27 cellular contexts compared by ENCODE assay signal in genomic region chr10:132404169-132404880, GRCh38. TPM values are rescaled to one million over a fixed set of nuclear protein-coding genes. Genes with fewer than 3 reads are reported as not detected.
A peak's percentile ranks its signal among the peaks of the same experiment; 100 is the strongest.
DNase-seq lines count a peak whose midpoint lies in the region; ATAC-seq and TF ChIP-seq lines count a peak whose summit lies in the region.
"Had no signal": no experiment of that assay in that cellular context is flagged by ENCODE, and none has a peak within 500 bp of the region (broad histone marks: within the 10 kb centered on the region; RNA-seq: fewer than 3 reads in every experiment).

No MANE protein-coding gene starts in this region.

- H3K36me3 ChIP-seq in heart right ventricle (peaks cover 0 to 26% (median 11%) of the 10 kb centered on the region in 9 donors), esophagus squamous epithelium (peaks cover 18 to 36% (median 19%) of the 10 kb centered on the region in 3 donors), neuronal stem cell (replicated peaks in 1 of 2; ENCODE audit: control insufficient read depth in 2 of 2, insufficient read depth in 2 of 2, low read length in 2 of 2) (peaks cover 0 to 20% of the 10 kb centered on the region in 2 donors), urinary bladder (ENCODE audit: insufficient read depth) (peaks cover 5% of the 10 kb centered on the region)

- no peaks in the 10 kb centered on the region for H3K9me3 Mint-ChIP-seq in activated naive CD8-positive, alpha-beta T cell treated with anti-CD3 and anti-CD28 coated beads for 36 hours
- H3K9me3 Mint-ChIP-seq: activated naive CD8-positive, alpha-beta T cell treated with anti-CD3 and anti-CD28 coated beads, Interleukin-2, amount 50 U/mL, for 24 hours; activated T-cell treated with anti-CD3 and anti-CD28 coated beads, Interleukin-2, amount 50 U/mL, for 4 hours; CD4-positive, alpha-beta T cell; naive thymus-derived CD8-positive, alpha-beta T cell had no signal

- no peak overlapping the region for H2BK15ac ChIP-seq in neuronal stem cell (ENCODE audit: low read length)

- intact Hi-C loops in Right ventricle myocardium superior (cut with DNase I) = no loop called here
- intact Hi-C loops in heart right ventricle (cut with DNase I) = loop anchor here in 1 of 10 donors (5.0 kb wide), 1 partner anchor 43 kb away; no protein-coding TSS in a partner anchor
- intact Hi-C loops in esophagus squamous epithelium (cut with DNase I) = no loop called here

- H3K27me3 ChIP-seq in heart right ventricle (no peaks in the 10 kb centered on the region), esophagus squamous epithelium (no peaks in the 10 kb centered on the region), neuronal stem cell (ENCODE audit: control insufficient read depth in 3 of 3, insufficient read depth in 3 of 3, low read depth in 1 of 3, low read length in 3 of 3) (no peaks in the 10 kb centered on the region)
- H3K27me3 ChIP-seq: MG63 had no signal

- in situ Hi-C loops in GM13977 (cut with MboI; ENCODE audit: low pct_unique_long_range_greater_than_20kb, low sequenced_read_pairs, unreplicated experiment) = no loop called here

- H3K14ac ChIP-seq in neuronal stem cell (ENCODE audit: low read length) = peak overlapping the region; percentile 71

- peak overlapping the region; percentile 37 for H2AK5ac ChIP-seq in neuronal stem cell (ENCODE audit: low read depth, low read length)

- WGBS in heart right ventricle, 2 donors = 86 to 94% methylated on average over 31 to 32 of the region's 32 CpGs
- 90% methylated on average over 11 of the region's 32 CpGs; no CpG with 5 or more reads in 1 of the 2 donors for WGBS in esophagus squamous epithelium, 2 donors
- no CpG with 5 or more reads among the region's 32 CpGs for WGBS in neuronal stem cell (ENCODE audit: extremely low coverage in 2 of 2, insufficient read length in 2 of 2, insufficient replicate concordance in 1 of 2), 2 donors
- WGBS in urinary bladder = 90% methylated on average over 32 of the region's 32 CpGs

- H2BK5ac ChIP-seq in neuronal stem cell (ENCODE audit: low read length) = no peak overlapping the region

- H3K9ac ChIP-seq in neuronal stem cell (ENCODE audit: low read depth, low read length, poor library complexity) = peak overlapping the region; percentile 21

- H3K4me2 ChIP-seq in neuronal stem cell (ENCODE audit: insufficient read depth, low read length, poor library complexity, severe bottlenecking) = no peak overlapping the region

- no peak overlapping the region for H2BK120ac ChIP-seq in neuronal stem cell (ENCODE audit: low read depth, low read length)

- H3K9me3 ChIP-seq in heart right ventricle (no peaks in the 10 kb centered on the region), esophagus squamous epithelium (no peaks in the 10 kb centered on the region), neuronal stem cell (replicated peaks in 1 of 2; ENCODE audit: control insufficient read depth in 2 of 2, insufficient read depth in 1 of 2, low read depth in 1 of 2, low read length in 2 of 2) (no peaks in the 10 kb centered on the region)
- H3K9me3 ChIP-seq: MG63 had no signal

- no peaks in the 10 kb centered on the region for H3K27me3 Mint-ChIP-seq in activated naive CD8-positive, alpha-beta T cell treated with anti-CD3 and anti-CD28 coated beads for 36 hours
- H3K27me3 Mint-ChIP-seq: activated naive CD8-positive, alpha-beta T cell treated with anti-CD3 and anti-CD28 coated beads, Interleukin-2, amount 50 U/mL, for 24 hours; CD4-positive, alpha-beta T cell; naive thymus-derived CD8-positive, alpha-beta T cell had no signal

- H4K8ac ChIP-seq in neuronal stem cell (ENCODE audit: low read depth, low read length) = no peak overlapping the region

- DNase-seq in Right ventricle myocardium superior (peak; percentile 37), heart right ventricle (no peak), esophagus squamous epithelium (lab: John Stamatoyannopoulos, UW) (no peak), neuronal stem cell (ENCODE audit: low spot score) (no peak), T-helper 9 cell (no peak), GM13977 (ENCODE audit: low spot score) (no peak)
- DNase-seq in activated naive CD8-positive, alpha-beta T cell treated with anti-CD3 and anti-CD28 coated beads for 36 hours = no peak
- DNase-seq: 8988T; activated CD4-positive, alpha-beta T cell treated with anti-CD3 and anti-CD28 coated beads for 4 hours; activated CD8-positive, alpha-beta memory T cell treated with anti-CD3 and anti-CD28 coated beads for 24 hours; activated gamma-delta T cell treated with Interleukin-2 at 50 U/mL for 16 hours; activated naive CD8-positive, alpha-beta T cell treated with anti-CD3 and anti-CD28 coated beads, Interleukin-2, amount 50 U/mL, for 24 hours; activated T-cell treated with anti-CD3 and anti-CD28 coated beads, Interleukin-2, amount 50 U/mL, for 4 hours; CD4-positive, alpha-beta T cell; KBM-7; MG63; midbrain; naive thymus-derived CD8-positive, alpha-beta T cell; NCI-H1417; NCI-H2081; NCI-H226; NCI-H748 treated with DMSO at 0.1 percent for 48 hours; occipital lobe; stimulated activated CD4-positive, alpha-beta T cell treated with anti-CD3 and anti-CD28 coated beads, Interleukin-2, amount 100 ng/mL, for 48 hours; T-helper 2 cell had no signal

- no peak for TF ChIP-seq CTCF in heart right ventricle (IDR thresholded peaks at IDR 0.05)
- no peak for TF ChIP-seq CTCF in esophagus squamous epithelium (IDR thresholded peaks at IDR 0.05)
- TF ChIP-seq CTCF in GM13977 (IDR thresholded peaks at IDR 0.05; ENCODE audit: extremely low read depth, insufficient read depth, missing control alignments) = no peak

- ATAC-seq in Right ventricle myocardium superior (ENCODE audit: poor library complexity) (no peak), heart right ventricle (no peak)
- ATAC-seq: activated naive CD8-positive, alpha-beta T cell treated with anti-CD3 and anti-CD28 coated beads, Interleukin-2, amount 50 U/mL, for 24 hours; activated T-cell treated with anti-CD3 and anti-CD28 coated beads, Interleukin-2, amount 50 U/mL, for 4 hours; naive thymus-derived CD8-positive, alpha-beta T cell had no signal

- H3K18ac ChIP-seq in neuronal stem cell (ENCODE audit: low read length) = peak overlapping the region; percentile 71

- H2AFZ ChIP-seq in neuronal stem cell (ENCODE audit: low read length) = no peak overlapping the region

- H3K4me3 ChIP-seq in heart right ventricle (no peak overlapping the region), esophagus squamous epithelium (no peak overlapping the region), neuronal stem cell (ENCODE audit: low read length in 2 of 2) (no peak overlapping the region), urinary bladder (ENCODE audit: low read depth, low read length) (no peak overlapping the region)
- H3K4me3 ChIP-seq: MG63, SK-N-MC had no signal

- H3K79me1 ChIP-seq in neuronal stem cell (ENCODE audit: low read depth, low read length) = peaks cover 2% of the 10 kb centered on the region

- peaks cover 5% of the 10 kb centered on the region for H3K4me1 Mint-ChIP-seq in activated naive CD8-positive, alpha-beta T cell treated with anti-CD3 and anti-CD28 coated beads for 36 hours

- H3K36me3 Mint-ChIP-seq in activated naive CD8-positive, alpha-beta T cell treated with anti-CD3 and anti-CD28 coated beads for 36 hours = no peaks in the 10 kb centered on the region

- H4K91ac ChIP-seq in neuronal stem cell (ENCODE audit: low read depth, low read length, poor library complexity) = no peak overlapping the region

- H3K4ac ChIP-seq in neuronal stem cell (ENCODE audit: low read length) = no peak overlapping the region

- H3K4me3 Mint-ChIP-seq in activated naive CD8-positive, alpha-beta T cell treated with anti-CD3 and anti-CD28 coated beads for 36 hours = no peak overlapping the region
- H3K4me3 Mint-ChIP-seq: activated naive CD8-positive, alpha-beta T cell treated with anti-CD3 and anti-CD28 coated beads, Interleukin-2, amount 50 U/mL, for 24 hours; activated T-cell treated with anti-CD3 and anti-CD28 coated beads, Interleukin-2, amount 50 U/mL, for 4 hours; CD4-positive, alpha-beta T cell; naive thymus-derived CD8-positive, alpha-beta T cell had no signal

- no peak for TF ChIP-seq POLR2A in esophagus squamous epithelium (IDR thresholded peaks at IDR 0.05)

- no peak overlapping the region for H3K27ac ChIP-seq in heart right ventricle
- peak overlapping the region in 3 of 4 donors; percentile 44 to 98 (median 87) for H3K27ac ChIP-seq in esophagus squamous epithelium
- no peak overlapping the region for H3K27ac ChIP-seq in neuronal stem cell (replicated peaks; ENCODE audit: low read length)
- H3K27ac ChIP-seq in urinary bladder (ENCODE audit: low read depth) = peak overlapping the region; percentile 77
- H3K27ac ChIP-seq: SK-N-MC had no signal

- H2BK12ac ChIP-seq in neuronal stem cell (ENCODE audit: low read length) = no peak overlapping the region

- peak overlapping the region; percentile 65 for H3K23ac ChIP-seq in neuronal stem cell (ENCODE audit: low read depth, low read length, poor library complexity)

- H3K27ac Mint-ChIP-seq in activated naive CD8-positive, alpha-beta T cell treated with anti-CD3 and anti-CD28 coated beads for 36 hours = no peak overlapping the region
- H3K27ac Mint-ChIP-seq: activated naive CD8-positive, alpha-beta T cell treated with anti-CD3 and anti-CD28 coated beads, Interleukin-2, amount 50 U/mL, for 24 hours; CD4-positive, alpha-beta T cell had no signal

- H3K4me1 ChIP-seq in heart right ventricle (peaks cover 20 to 58% (median 42%) of the 10 kb centered on the region in 9 donors), esophagus squamous epithelium (peaks cover 59 to 96% (median 75%) of the 10 kb centered on the region in 3 donors), neuronal stem cell (ENCODE audit: control insufficient read depth in 2 of 2, insufficient read depth in 1 of 2, low read depth in 1 of 2, low read length in 2 of 2) (peaks cover 0 to 11% of the 10 kb centered on the region in 2 donors), urinary bladder (ENCODE audit: insufficient read depth) (no peaks in the 10 kb centered on the region)

RNA-seq across cellular contexts. Expression of gene PWWP2B, which starts 7.3 kb away (rescaled TPM):
- total RNA-seq in Right ventricle myocardium superior (23.0 TPM), heart right ventricle (10 to 100 TPM; 11.1 to 21.3 (median 15.1) TPM), esophagus squamous epithelium (10 to 100 TPM; 14.9 to 27.3 (median 16.7) TPM), urinary bladder (6.8 TPM)
- polyA plus RNA-seq in heart right ventricle (10 to 100 TPM; 11.9 to 15.3 TPM), urinary bladder (16.6 TPM)
- 2.1 TPM for polyA plus RNA-seq in neuronal stem cell (2013, experiment 1 of 2)
- polyA plus RNA-seq in neuronal stem cell (2013, experiment 2 of 2) = 2.0 TPM
- total RNA-seq in activated naive CD8-positive, alpha-beta T cell treated with anti-CD3 and anti-CD28 coated beads for 36 hours = 1 to 10 TPM; 2.9 to 3.1 TPM

Comparison
In these comparisons a context has a peak if more than half of its experiments do, and no peak if none do; other contexts are left out.
1. H3K27ac ChIP-seq: peak in esophagus squamous epithelium (3 of 4) and urinary bladder (single experiment); none in heart right ventricle (0 of 10) and neuronal stem cell (single experiment).